ENCODE assay signal across 26 cellular contexts in genomic region chr7:44567884-44568283, GRCh38. TPM values are rescaled to one million over a fixed set of nuclear protein-coding genes. Genes with fewer than 3 reads are reported as not detected.
"Had no signal": no experiment of that assay in that cellular context is flagged by ENCODE, and none has a peak within 500 bp of the region (broad histone marks: within the 10 kb centered on the region; RNA-seq: fewer than 3 reads in every experiment).

No MANE protein-coding gene starts in this region.

- H3K27ac Mint-ChIP-seq: activated naive CD8-positive, alpha-beta T cell treated with anti-CD3 and anti-CD28 coated beads, Interleukin-2, amount 10 ng/mL, durations not matched to agents 7 days and 5 days; WTC11 had no signal

- H3K9me3 ChIP-seq: heart right ventricle, lower lobe of right lung, mucosa of descending colon, thyroid gland, upper lobe of right lung had no signal

- H3K9me3 Mint-ChIP-seq: activated naive CD8-positive, alpha-beta T cell treated with anti-CD3 and anti-CD28 coated beads, Interleukin-2, amount 10 ng/mL, durations not matched to agents 7 days and 5 days; activated T-cell treated with anti-CD3 and anti-CD28 coated beads, Interleukin-2, amount 50 U/mL, for 72 hours; nephron progenitor cell; WTC11 had no signal

- ATAC-seq: activated T-cell treated with anti-CD3 and anti-CD28 coated beads, Interleukin-2, amount 50 U/mL, for 72 hours; heart right ventricle; lower lobe of right lung; mucosa of descending colon; sciatic nerve; upper lobe of right lung; WTC11 had no signal

- H3K4me3 Mint-ChIP-seq: activated naive CD8-positive, alpha-beta T cell treated with anti-CD3 and anti-CD28 coated beads, Interleukin-2, amount 10 ng/mL, durations not matched to agents 7 days and 5 days; activated T-cell treated with anti-CD3 and anti-CD28 coated beads, Interleukin-2, amount 50 U/mL, for 72 hours; nephron progenitor cell; WTC11 had no signal

- DNase-seq: activated CD8-positive, alpha-beta memory T cell treated with anti-CD3 and anti-CD28 coated beads, Interleukin-2, amount 50 U/mL, for 48 hours; activated gamma-delta T cell treated with Interleukin-2 at 50 U/mL for 16 hours; activated naive CD8-positive, alpha-beta T cell treated with anti-CD3 and anti-CD28 coated beads, Interleukin-2, amount 10 ng/mL, durations not matched to agents 7 days and 5 days; activated T-cell treated with anti-CD3 and anti-CD28 coated beads, Interleukin-2, amount 50 U/mL, for 72 hours; amygdala; cerebellar nuclear complex; cortex of kidney; heart right ventricle; lower lobe of right lung; mesendoderm; mucosa of descending colon; nephron progenitor cell; nucleus accumbens; small intestine; stimulated activated CD4-positive, alpha-beta T cell treated with anti-CD3 and anti-CD28 coated beads, Interleukin-15, amount 100 ng/mL, for 24 hours; stimulated activated CD4-positive, alpha-beta T cell treated with anti-CD3 and anti-CD28 coated beads, Interleukin-2, amount 100 ng/mL, for 48 hours; stimulated activated CD8-positive, alpha-beta memory T cell treated with anti-CD3 and anti-CD28 coated beads, Interleukin-4, amount 100 ng/mL, for 48 hours; stimulated activated naive CD4-positive, alpha-beta T cell; T-helper 9 cell; upper lobe of right lung had no signal

- H3K27me3 Mint-ChIP-seq: activated naive CD8-positive, alpha-beta T cell treated with anti-CD3 and anti-CD28 coated beads, Interleukin-2, amount 10 ng/mL, durations not matched to agents 7 days and 5 days had no signal

- H3K27ac ChIP-seq: heart right ventricle, lower lobe of right lung, thyroid gland, upper lobe of right lung had no signal

- H3K4me3 ChIP-seq: heart right ventricle, lower lobe of right lung, mucosa of descending colon, thyroid gland, upper lobe of right lung had no signal

- H3K27me3 ChIP-seq: heart right ventricle, thyroid gland, upper lobe of right lung had no signal

RNA-seq across cellular contexts. Expression of gene NPC1L1, which starts 26.8 kb away (rescaled TPM):
- total RNA-seq: activated CD8-positive, alpha-beta memory T cell treated with anti-CD3 and anti-CD28 coated beads for 36 hours; fibroblast of villous mesenchyme; T-helper 1 cell treated with Interleukin-12 subunit alpha and Interleukin-12 subunit beta and Interleukin-4 antibody, amounts not matched to agents 30 ng/mL and 1 ng/mL, for 36 hours; thyroid gland had no signal
